ENCODE assay signal across 1 cellular context in genomic region chr1:31757204-31757679, GRCh38.
TF ChIP-seq lines count a peak whose summit lies in the region.

No MANE protein-coding gene starts in this region.

TF ChIP-seq in HCT116, 20 proteins besides CTCF, POLR2A, EP300 and RAD21 (continued from another document):
- TF ChIP-seq SIN3A (IDR thresholded peaks at IDR 0.05; ENCODE audit: low read depth), result no peak
- no peak for TF ChIP-seq MAX (IDR thresholded peaks at IDR 0.05)
- no peak for TF ChIP-seq JUND (IDR thresholded peaks at IDR 0.05)
- no peak for TF ChIP-seq YY1 (IDR thresholded peaks at IDR 0.05; ENCODE audit: extremely low read depth, insufficient replicate concordance, low read depth, low read length)
- TF ChIP-seq ELF1 (IDR thresholded peaks at IDR 0.05; ENCODE audit: borderline replicate concordance, low read depth), result no peak
- no peak for TF ChIP-seq ZBTB33 (IDR thresholded peaks at IDR 0.05; ENCODE audit: extremely low read depth, insufficient replicate concordance, low read length)
- TF ChIP-seq CBX3 (IDR thresholded peaks at IDR 0.05; ENCODE audit: low read depth), result no peak
- TF ChIP-seq ATF3 (IDR thresholded peaks at IDR 0.05), result no peak
- TF ChIP-seq EZH2 (IDR thresholded peaks at IDR 0.05), result no peak
- TF ChIP-seq SP1 (IDR thresholded peaks at IDR 0.05; ENCODE audit: low read depth), result no peak
TF ChIP-seq in HCT116: peak in this region for 0.
